ENCODE assay signal across 1 cellular context in the genomic region with DNA sequence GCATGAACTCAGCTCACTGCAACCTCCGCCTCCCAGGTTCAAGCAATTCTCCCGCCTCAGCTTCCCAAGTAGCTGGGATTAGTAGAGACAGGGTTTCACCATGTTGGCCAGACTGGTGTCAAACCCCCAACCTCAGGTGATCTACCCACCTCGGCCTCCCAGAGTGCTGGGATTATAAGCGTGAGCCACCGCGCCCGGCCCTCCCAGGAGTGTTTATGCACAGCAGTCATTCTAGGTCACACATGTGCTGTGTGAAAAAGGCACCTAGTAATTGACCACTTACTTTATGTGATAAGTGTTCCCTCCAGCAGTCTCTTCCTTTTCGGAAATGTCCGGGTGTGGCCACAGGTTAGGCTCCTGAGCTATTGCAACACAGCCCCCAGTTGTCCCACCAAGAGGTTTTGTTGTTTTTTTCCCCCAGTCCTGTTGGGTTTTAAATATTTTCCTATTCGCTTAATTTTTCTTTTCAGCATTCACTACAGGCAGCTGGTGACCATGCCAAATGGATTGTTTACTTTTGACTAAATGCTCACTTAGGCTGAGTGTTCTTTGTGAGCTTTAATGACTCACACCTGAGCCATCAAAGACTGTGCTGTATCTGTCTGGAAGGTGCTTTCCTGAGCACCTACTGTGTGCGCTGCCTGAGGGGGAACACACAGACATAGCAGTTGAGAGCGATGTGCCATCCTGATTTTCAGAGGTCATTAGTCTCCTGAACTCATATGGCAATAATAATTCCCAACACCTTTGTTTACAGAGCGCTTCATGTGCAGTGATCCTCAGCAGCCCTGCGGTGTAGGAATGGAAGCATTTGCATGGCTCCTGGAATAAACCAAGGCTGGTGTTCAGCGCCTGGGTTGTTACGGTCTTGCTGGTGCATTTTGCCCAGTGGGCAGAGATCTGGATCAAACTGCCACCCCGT.
TF ChIP-seq lines count a peak whose summit lies in the region.

No MANE protein-coding gene starts in this region.

TF ChIP-seq in HEK293, 187 proteins besides CTCF, POLR2A, EP300 and RAD21 (continued from another document):
- TF ChIP-seq ZNF202 (tag by site-specific recombination; IDR thresholded peaks at IDR 0.05; ENCODE audit: borderline replicate concordance) (no peak), ZNF335 (tag by site-specific recombination; conservative IDR thresholded peaks at IDR 0.05) (no peak)
- TF ChIP-seq, protein P1, sequence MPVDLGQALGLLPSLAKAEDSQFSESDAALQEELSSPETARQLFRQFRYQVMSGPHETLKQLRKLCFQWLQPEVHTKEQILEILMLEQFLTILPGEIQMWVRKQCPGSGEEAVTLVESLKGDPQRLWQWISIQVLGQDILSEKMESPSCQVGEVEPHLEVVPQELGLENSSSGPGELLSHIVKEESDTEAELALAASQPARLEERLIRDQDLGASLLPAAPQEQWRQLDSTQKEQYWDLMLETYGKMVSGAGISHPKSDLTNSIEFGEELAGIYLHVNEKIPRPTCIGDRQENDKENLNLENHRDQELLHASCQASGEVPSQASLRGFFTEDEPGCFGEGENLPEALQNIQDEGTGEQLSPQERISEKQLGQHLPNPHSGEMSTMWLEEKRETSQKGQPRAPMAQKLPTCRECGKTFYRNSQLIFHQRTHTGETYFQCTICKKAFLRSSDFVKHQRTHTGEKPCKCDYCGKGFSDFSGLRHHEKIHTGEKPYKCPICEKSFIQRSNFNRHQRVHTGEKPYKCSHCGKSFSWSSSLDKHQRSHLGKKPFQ (tag by site-specific recombination; IDR thresholded peaks at IDR 0.05), result no peak
